8 cellular contexts compared by ENCODE assay signal in genomic region chr17:15409721-15410247, GRCh38. TPM values are rescaled to one million over a fixed set of nuclear protein-coding genes. Genes with fewer than 3 reads are reported as not detected.
DNase-seq lines count a peak whose midpoint lies in the region; ATAC-seq and TF ChIP-seq lines count a peak whose summit lies in the region.

No MANE protein-coding gene starts in this region.

- H2BK15ac ChIP-seq in H9 (ENCODE audit: low read depth, low read length): no peak overlapping the region

- H3K36me3 Mint-ChIP-seq in MCF 10A (ENCODE audit: insufficient read depth, unreplicated experiment) (no peaks in the 10 kb centered on the region), H9 (ENCODE audit: insufficient read depth in 1 of 3, low read depth in 3 of 3) (no peaks in the 10 kb centered on the region; a peak in 1 of 7 replicates)

- no peak overlapping the region for H2BK5ac ChIP-seq in H9 (ENCODE audit: insufficient read length, low read length)

- H3K4me3 Mint-ChIP-seq in MCF 10A (ENCODE audit: unreplicated experiment) (peak overlapping the region; percentile 54), H9 (no peak overlapping the region)

- H3K27me3 Mint-ChIP-seq in MCF 10A (ENCODE audit: insufficient read depth, unreplicated experiment) (no peaks in the 10 kb centered on the region), H9 (ENCODE audit: low read depth) (no peaks in the 10 kb centered on the region; the same call in 1 of the 2 replicates)

- no peak overlapping the region for H3K4me3 ChIP-seq in skin epidermis

- H2BK12ac ChIP-seq in H9 (ENCODE audit: insufficient read length, low read depth, low read length): no peak overlapping the region

- H3K27ac ChIP-seq in skin epidermis: peak overlapping the region in 18 of 21 experiments; percentile 6 to 87 (median 68)
- H3K27ac ChIP-seq in H9 (ENCODE audit: insufficient read length, low read depth, low read length): no peak overlapping the region

- no peak overlapping the region for H4K91ac ChIP-seq in H9 (ENCODE audit: insufficient read length, low read depth, low read length)

- peak; percentile 98 for DNase-seq in GM04503 (ENCODE audit: low read depth)
- DNase-seq in MCF 10A (ENCODE audit: unreplicated experiment): peak; percentile 67
- peak; percentile 54 for DNase-seq in islet precursor cell
- DNase-seq in H9: no peak
- DNase-seq in effector CD8-positive, alpha-beta T cell (lab: John Stamatoyannopoulos, UW): no peak
- no peak for DNase-seq in stimulated activated naive CD8-positive, alpha-beta T cell treated with anti-CD3 and anti-CD28 coated beads, Interleukin-15, Interleukin-2, amounts not matched to agents 100 U/mL and 50 U/mL, for 24 hours

- no peak overlapping the region for H3K18ac ChIP-seq in H9 (ENCODE audit: insufficient read length, low read depth, low read length)

- H3K27me3 ChIP-seq in H9 (ENCODE audit: insufficient read depth, low read length): no peaks in the 10 kb centered on the region

- H3K56ac ChIP-seq in H9 (ENCODE audit: insufficient read length, low read depth, low read length): no peak overlapping the region

- no peak for TF ChIP-seq CTCF in MCF 10A (IDR thresholded peaks at IDR 0.05; ENCODE audit: unreplicated experiment)
- no peak for TF ChIP-seq CTCF in H9 (conservative IDR thresholded peaks at IDR 0.05)

- H2AFZ ChIP-seq in H9 (ENCODE audit: low read length): no peak overlapping the region

- intact Hi-C loops in MCF 10A (cut with micrococcal nuclease): loop anchor here (1.0 kb wide), 1 partner anchor 149 kb away; no protein-coding TSS in a partner anchor

- H3T11ph ChIP-seq in H9 (ENCODE audit: low read length): no peak overlapping the region

- H2BK120ac ChIP-seq in H9 (ENCODE audit: low read depth, low read length, poor library complexity, severe bottlenecking): no peak overlapping the region

- H4K20me1 ChIP-seq in H9 (ENCODE audit: control insufficient read depth, insufficient read depth, insufficient read length): no peaks in the 10 kb centered on the region

- H3K23me2 ChIP-seq in H9 (ENCODE audit: insufficient read length, low read depth, low read length, poor library complexity, severe bottlenecking): no peaks in the 10 kb centered on the region

- POLR2A ChIA-PET in MCF 10A (lab: Yijun Ruan, JAX): no interaction called here

- no peak overlapping the region for H2AK5ac ChIP-seq in H9 (ENCODE audit: insufficient read length, low read length)

- no peaks in the 10 kb centered on the region for H3K9me3 ChIP-seq in H9 (ENCODE audit: control insufficient read depth, low read depth, low read length)

- H3K79me1 ChIP-seq in H9 (ENCODE audit: insufficient read depth, low read depth, low read length, poor library complexity, severe bottlenecking): no peaks in the 10 kb centered on the region

- peaks cover 2% of the 10 kb centered on the region; the same call in 1 of the 2 replicates for H3K4me1 ChIP-seq in H9 (ENCODE audit: insufficient read depth, low read length)

- no peak overlapping the region for H3K14ac ChIP-seq in H9 (ENCODE audit: insufficient read depth, low read length)

- no peaks in the 10 kb centered on the region for H3K9me3 Mint-ChIP-seq in MCF 10A (ENCODE audit: unreplicated experiment)
- H3K9me3 Mint-ChIP-seq in H9: peaks cover 0 to 2% of the 10 kb centered on the region in 2 experiments; a peak in 1 of 5 replicates

- H3K23ac ChIP-seq in H9 (ENCODE audit: insufficient read length, low read depth, low read length): no peak overlapping the region

- no TSS peak for BruUV-seq in MCF 10A (replicated peaks; lab: Mats Ljungman, UMichigan)

- H3K9ac ChIP-seq in H9 (ENCODE audit: extremely low read depth, insufficient read length, low read length): no peak overlapping the region

- no peak overlapping the region for H2BK20ac ChIP-seq in H9 (ENCODE audit: low read depth, low read length, poor library complexity, severe bottlenecking)

- H3K27ac Mint-ChIP-seq in MCF 10A (ENCODE audit: low read depth, unreplicated experiment) (peak overlapping the region; percentile 80), H9 (no peak overlapping the region; a peak in 1 of 7 replicates)

- H3K79me2 ChIP-seq in H9 (ENCODE audit: insufficient read depth, low read length): no peaks in the 10 kb centered on the region

- no peak overlapping the region for H4K5ac ChIP-seq in H9 (ENCODE audit: insufficient read length, low read depth, low read length)

- H3K4me2 ChIP-seq in H9 (ENCODE audit: insufficient read depth, insufficient read length, low read length): no peak overlapping the region

- H4K8ac ChIP-seq in H9 (replicated peaks; ENCODE audit: insufficient read length, low read depth, low read length): no peak overlapping the region

- CTCF ChIA-PET in MCF 10A (lab: Yijun Ruan, JAX): interaction anchor here (0.6 to 2.1 kb wide), 6 partner anchors 11 to 152 kb away, joined by 3 to 8 read pairs (median 6); no protein-coding TSS in a partner anchor

- ATAC-seq in stimulated activated naive CD8-positive, alpha-beta T cell treated with anti-CD3 and anti-CD28 coated beads, Interleukin-15, Interleukin-2, amounts not matched to agents 100 U/mL and 50 U/mL, for 24 hours: no peak
- ATAC-seq in HG03457 (IDR thresholded peaks at IDR 0.05; ENCODE audit: unreplicated experiment): no peak

- H3K4me1 Mint-ChIP-seq in MCF 10A (ENCODE audit: insufficient read depth, unreplicated experiment) (peaks cover 19% of the 10 kb centered on the region), H9 (peaks cover 12 to 16% of the 10 kb centered on the region in 2 experiments)

- H3K4ac ChIP-seq in H9 (ENCODE audit: low read depth, low read length): no peak overlapping the region

- no CpG with 5 or more reads among the region's 14 CpGs for WGBS in H9 (ENCODE audit: extremely low coverage, insufficient read length, low lambda C conversion rate)

RNA-seq across cellular contexts. Expression of gene CDRT4, which starts 57.6 kb away (rescaled TPM):
- total RNA-seq in MCF 10A (2022) (11.3 and 19.6 TPM in 2 replicates), H9 (2021) (3.8 and 5.0 TPM in 2 replicates)

Comparison
In these comparisons a context has a peak if more than half of its experiments do, and no peak if none do; other contexts are left out.
1. DNase-seq: peak in GM04503 (single experiment), MCF 10A (single experiment) and islet precursor cell (single experiment); none in H9 (single experiment), effector CD8-positive, alpha-beta T cell (single experiment) and stimulated activated naive CD8-positive, alpha-beta T cell treated with anti-CD3 and anti-CD28 coated beads, Interleukin-15, Interleukin-2, amounts not matched to agents 100 U/mL and 50 U/mL, for 24 hours (single experiment).